ENCODE assay signal across 11 cellular contexts in genomic region chr13:30864352-30865130, GRCh38. TPM values are rescaled to one million over a fixed set of nuclear protein-coding genes. Genes with fewer than 3 reads are reported as not detected.
DNase-seq lines count a peak whose midpoint lies in the region; ATAC-seq and TF ChIP-seq lines count a peak whose summit lies in the region.
"Had no signal": no experiment of that assay in that cellular context is flagged by ENCODE, and none has a peak within 500 bp of the region (broad histone marks: within the 10 kb centered on the region; RNA-seq: fewer than 3 reads in every experiment).

No MANE protein-coding gene starts in this region.

- H3K27me3 Mint-ChIP-seq in mesothelial cell of epicardium (ENCODE audit: low read depth): no peaks in the 10 kb centered on the region
- H3K27me3 Mint-ChIP-seq in activated CD4-positive, alpha-beta T cell treated with anti-CD3 and anti-CD28 coated beads for 36 hours: peaks cover 5% of the 10 kb centered on the region

- DNase-seq in cardiac muscle cell (ENCODE audit: low read depth in 1 of 2, low spot score in 1 of 2) (peak in 1 of 2 donors; percentile 89), Right ventricle myocardium inferior (ENCODE audit: missing footprints) (no peak), dermis blood vessel endothelial cell (peak; percentile 72), mesothelial cell of epicardium (ENCODE audit: low spot score in 2 of 2, unreplicated experiment in 2 of 2) (no peak), vagina (ENCODE audit: extremely low spot score in 2 of 2) (no peak)
- DNase-seq in activated CD4-positive, alpha-beta T cell treated with anti-CD3 and anti-CD28 coated beads for 36 hours: no peak
- DNase-seq in stimulated activated CD4-positive, alpha-beta T cell treated with anti-CD3 and anti-CD28 coated beads, Interleukin-12 subunit alpha, Interleukin-12 subunit beta, amount 100 ng/mL, for 4 hours: no peak

- no peaks in the 10 kb centered on the region for H3K9me3 Mint-ChIP-seq in mesothelial cell of epicardium
- H3K9me3 Mint-ChIP-seq in activated CD4-positive, alpha-beta T cell treated with anti-CD3 and anti-CD28 coated beads for 36 hours (ENCODE audit: low read depth): no peaks in the 10 kb centered on the region

- peak overlapping the region; percentile 48 for H3K27ac ChIP-seq in cardiac muscle cell
- peak overlapping the region; percentile 88 for H3K27ac ChIP-seq in vagina

- intact Hi-C loops in Right ventricle myocardium inferior (cut with DNase I) (loop anchor here (5.0 kb wide), 1 partner anchor 178 kb away; no protein-coding TSS in a partner anchor), vagina (cut with DNase I) (no loop called here)
- intact Hi-C loops in activated CD4-positive, alpha-beta T cell treated with anti-CD3 and anti-CD28 coated beads for 36 hours (cut with DNase I, micrococcal nuclease): loop anchor here (1.0 to 10.0 kb wide), 6 partner anchors 56 to 732 kb away; no protein-coding TSS in a partner anchor

- TF ChIP-seq POLR2A in vagina (IDR thresholded peaks at IDR 0.05): no peak

- ATAC-seq in Right ventricle myocardium inferior: no peak
- ATAC-seq in HG03469 (IDR thresholded peaks at IDR 0.05; ENCODE audit: unreplicated experiment): no peak
- ATAC-seq in activated CD4-positive, alpha-beta T cell treated with anti-CD3 and anti-CD28 coated beads for 36 hours: no peak

- H3K27ac Mint-ChIP-seq in mesothelial cell of epicardium: peak overlapping the region; percentile 99
- no peak overlapping the region for H3K27ac Mint-ChIP-seq in activated CD4-positive, alpha-beta T cell treated with anti-CD3 and anti-CD28 coated beads for 36 hours

- H3K27me3 ChIP-seq in cardiac muscle cell: peaks cover 7% of the 10 kb centered on the region
- no peaks in the 10 kb centered on the region for H3K27me3 ChIP-seq in vagina

- CTCF ChIA-PET in activated CD4-positive, alpha-beta T cell treated with anti-CD3 and anti-CD28 coated beads for 36 hours (lab: Charles Lee): interaction anchor here (0.7 to 1.9 kb wide), 10 partner anchors 8 to 349 kb away, joined by 3 to 15 read pairs (median 4); no protein-coding TSS in a partner anchor

- H3K36me3 ChIP-seq in cardiac muscle cell: no peaks in the 10 kb centered on the region
- H3K36me3 ChIP-seq in vagina: no peaks in the 10 kb centered on the region

- H3K36me3 Mint-ChIP-seq in mesothelial cell of epicardium: no peaks in the 10 kb centered on the region
- no peaks in the 10 kb centered on the region for H3K36me3 Mint-ChIP-seq in activated CD4-positive, alpha-beta T cell treated with anti-CD3 and anti-CD28 coated beads for 36 hours (ENCODE audit: low read depth)

- H3K4me1 Mint-ChIP-seq in mesothelial cell of epicardium: peaks cover 80% of the 10 kb centered on the region
- peaks cover 8% of the 10 kb centered on the region for H3K4me1 Mint-ChIP-seq in activated CD4-positive, alpha-beta T cell treated with anti-CD3 and anti-CD28 coated beads for 36 hours

- H3K9me3 ChIP-seq in cardiac muscle cell (ENCODE audit: low read depth) (no peaks in the 10 kb centered on the region), vagina (no peaks in the 10 kb centered on the region)

- POLR2A ChIA-PET in activated CD4-positive, alpha-beta T cell treated with anti-CD3 and anti-CD28 coated beads for 36 hours (lab: Charles Lee): no interaction called here

- H3K4me3 ChIP-seq in cardiac muscle cell (no peak overlapping the region), vagina (no peak overlapping the region)
- H3K4me3 ChIP-seq: K562 had no signal

- H3K4me1 ChIP-seq in cardiac muscle cell (ENCODE audit: low read depth) (peaks cover 31% of the 10 kb centered on the region), vagina (peaks cover 39% of the 10 kb centered on the region)

- H3K4me3 Mint-ChIP-seq in mesothelial cell of epicardium: no peak overlapping the region
- no peak overlapping the region for H3K4me3 Mint-ChIP-seq in activated CD4-positive, alpha-beta T cell treated with anti-CD3 and anti-CD28 coated beads for 36 hours

- no peak for TF ChIP-seq CTCF in cardiac muscle cell (IDR thresholded peaks at IDR 0.05; ENCODE audit: low read depth, low read length)
- TF ChIP-seq CTCF in mesothelial cell of epicardium (IDR thresholded peaks at IDR 0.05; ENCODE audit: unreplicated experiment): no peak
- no peak for TF ChIP-seq CTCF in vagina (IDR thresholded peaks at IDR 0.05)

RNA-seq across cellular contexts. Expression of gene MEDAG, which starts 41.5 kb away (rescaled TPM):
- total RNA-seq in cardiac muscle cell: 0.06 and 0.35 TPM in 2 replicates
- polyA plus RNA-seq in cardiac muscle cell: not detected in 2 replicates
- 4.7 TPM for total RNA-seq in Right ventricle myocardium inferior
- 30.6 and 37.1 TPM in 2 replicates for total RNA-seq in dermis blood vessel endothelial cell
- 7.5 to 7.9 TPM (median 7.7 TPM) in 3 replicates for total RNA-seq in mesothelial cell of epicardium
- 46.4 TPM for total RNA-seq in vagina
- not detected for total RNA-seq in activated CD4-positive, alpha-beta T cell treated with anti-CD3 and anti-CD28 coated beads for 36 hours
- total RNA-seq: A673; activated CD8-positive, alpha-beta memory T cell treated with anti-CD3 and anti-CD28 coated beads for 36 hours; K562 had no signal
- polyA plus RNA-seq: K562 had no signal
